Comparison of ENCODE assay signal across 1 cellular context in the genomic region with DNA sequence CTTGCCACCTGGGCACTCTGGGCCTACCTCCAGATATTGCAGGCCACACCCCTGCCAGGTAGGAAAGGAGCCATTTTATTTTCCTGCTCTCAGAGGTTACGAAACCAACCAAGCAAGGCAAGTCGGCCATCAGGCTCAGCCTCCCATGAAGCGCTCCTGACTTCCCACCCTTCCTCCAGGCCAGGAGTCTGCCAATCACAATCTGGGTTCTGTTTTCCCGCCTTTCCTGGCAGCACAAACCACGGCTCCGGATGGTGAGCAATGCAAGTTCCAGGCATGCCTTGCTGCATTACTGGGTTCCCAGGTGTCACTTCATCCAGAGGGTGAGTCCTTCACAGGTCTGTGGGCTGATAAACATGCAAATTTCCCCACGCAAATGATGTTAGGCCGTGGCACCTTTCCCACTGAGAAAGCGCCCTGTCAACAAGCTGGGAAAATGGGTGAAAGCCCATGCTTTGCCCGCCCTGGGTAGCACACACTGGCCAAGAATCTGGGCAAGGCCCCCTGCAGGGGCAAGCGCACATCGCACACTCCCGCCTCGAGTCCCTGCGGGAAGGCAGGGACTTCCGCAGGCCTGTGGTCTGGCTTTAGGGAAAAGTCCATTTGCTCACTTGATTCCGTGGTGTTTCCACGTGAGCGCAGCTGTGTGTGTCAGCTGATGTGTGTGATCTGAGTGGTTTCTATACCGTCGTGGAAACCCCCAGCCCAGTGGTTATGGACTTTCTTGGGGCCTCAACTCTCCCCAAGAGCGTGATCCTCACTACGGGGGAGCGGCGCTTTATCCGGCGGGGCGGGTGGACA.
TF ChIP-seq lines count a peak whose summit lies in the region.

No MANE protein-coding gene starts in this region.

TF ChIP-seq in H1, 55 proteins besides CTCF, POLR2A, EP300 and RAD21 (continued from another document):
- TF ChIP-seq E2F6 (IDR thresholded peaks at IDR 0.05) (peak; percentile 98), CHD2 (IDR thresholded peaks at IDR 0.05; ENCODE audit: low read length) (no peak), RBBP5 (IDR thresholded peaks at IDR 0.05; ENCODE audit: borderline replicate concordance, low read depth, low read length) (no peak), BACH1 (IDR thresholded peaks at IDR 0.05; ENCODE audit: low read length) (no peak), CBX8 (IDR thresholded peaks at IDR 0.05; ENCODE audit: borderline replicate concordance, low read depth, low read length) (no peak), CEBPB (IDR thresholded peaks at IDR 0.05; ENCODE audit: low read depth, low read length) (0 out of 2 replicates have a peak, but pooled peaks have one; percentile 20), SAP30 (IDR thresholded peaks at IDR 0.05; ENCODE audit: insufficient read depth, insufficient replicate concordance, low read length) (no peak), YY1 (IDR thresholded peaks at IDR 0.05; ENCODE audit: low read depth, low read length) (no peak), TAF7 (optimal IDR thresholded peaks at IDR 0.05; ENCODE audit: borderline replicate concordance, low read depth, low read length) (peak; percentile 72), KDM1A (IDR thresholded peaks at IDR 0.05; ENCODE audit: borderline replicate concordance, low read length) (no peak), FOSL1 (IDR thresholded peaks at IDR 0.05; ENCODE audit: insufficient read depth, low read depth, low read length) (no peak), ASH2L (IDR thresholded peaks at IDR 0.05; ENCODE audit: low read length) (no peak), JUN (IDR thresholded peaks at IDR 0.05; ENCODE audit: low read depth, low read length) (no peak), TEAD4 (IDR thresholded peaks at IDR 0.05; ENCODE audit: low read depth, low read length) (no peak), NRF1 (IDR thresholded peaks at IDR 0.05; ENCODE audit: low read depth, low read length) (no peak), SIRT6 (IDR thresholded peaks at IDR 0.05; ENCODE audit: low read length) (no peak), USF2 (IDR thresholded peaks at IDR 0.05; ENCODE audit: low read length) (no peak), SP4 (IDR thresholded peaks at IDR 0.05; ENCODE audit: low read length) (no peak), SP1 (IDR thresholded peaks at IDR 0.05; ENCODE audit: low read depth, low read length) (no peak)
- TF ChIP-seq, protein P1, sequence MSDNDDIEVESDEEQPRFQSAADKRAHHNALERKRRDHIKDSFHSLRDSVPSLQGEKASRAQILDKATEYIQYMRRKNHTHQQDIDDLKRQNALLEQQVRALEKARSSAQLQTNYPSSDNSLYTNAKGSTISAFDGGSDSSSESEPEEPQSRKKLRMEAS (IDR thresholded peaks at IDR 0.05) = peak; percentile 75; the same call in 1 of the 2 replicates
